In genomic region chr6:20402181-20403079, GRCh38 we compare ENCODE assay signal across 8 cellular contexts. TPM values are rescaled to one million over a fixed set of nuclear protein-coding genes. Genes with fewer than 3 reads are reported as not detected.
DNase-seq lines count a peak whose midpoint lies in the region; ATAC-seq, FAIRE-seq and TF ChIP-seq lines count a peak whose summit lies in the region.

No MANE protein-coding gene starts in this region.

- H3K4me3 Mint-ChIP-seq in activated naive CD4-positive, alpha-beta T cell treated with anti-CD3 and anti-CD28 coated beads for 36 hours = peak overlapping the region; percentile 95

- no peak for ATAC-seq in Right ventricle myocardium inferior
- peak in 3 of 4 donors; percentile 2 to 9 (median 5) for ATAC-seq in pancreas
- ATAC-seq in HG03139 (IDR thresholded peaks at IDR 0.05; ENCODE audit: unreplicated experiment) = no peak

- H3K27me3 ChIP-seq in pancreas = no peaks in the 10 kb centered on the region

- no peak for FAIRE-seq in pancreas (lab: Jason Lieb, UNC)

- TF ChIP-seq CTCF in pancreas (IDR thresholded peaks at IDR 0.05) = no peak

- 0 to 1% methylated on average over 57 to 83 of the region's 83 CpGs for WGBS in pancreas, 2 donors

- peaks cover 24% of the 10 kb centered on the region for H3K36me3 Mint-ChIP-seq in activated naive CD4-positive, alpha-beta T cell treated with anti-CD3 and anti-CD28 coated beads for 36 hours (ENCODE audit: low read depth)

- no peaks in the 10 kb centered on the region for H3K9me3 Mint-ChIP-seq in activated naive CD4-positive, alpha-beta T cell treated with anti-CD3 and anti-CD28 coated beads for 36 hours

- H3K27ac ChIP-seq in pancreas = peak overlapping the region in 2 of 4 donors; percentile 80 to 89

- H3K4me1 ChIP-seq in pancreas = peaks cover 0 to 4% (median 0%) of the 10 kb centered on the region in 3 donors

- H3K27me3 Mint-ChIP-seq in activated naive CD4-positive, alpha-beta T cell treated with anti-CD3 and anti-CD28 coated beads for 36 hours (ENCODE audit: low read depth) = no peaks in the 10 kb centered on the region

- H3K27ac Mint-ChIP-seq in activated naive CD4-positive, alpha-beta T cell treated with anti-CD3 and anti-CD28 coated beads for 36 hours = peak overlapping the region; percentile 99

- intact Hi-C loops in activated naive CD4-positive, alpha-beta T cell treated with anti-CD3 and anti-CD28 coated beads for 36 hours (cut with micrococcal nuclease) = loop anchor here (1.0 to 10.0 kb wide), 5 partner anchors 132 to 1998 kb away; partner anchors contain the start of genes CDKAL1 and SOX4
- intact Hi-C loops in Right ventricle myocardium inferior (cut with DNase I) (loop anchor here (5.0 kb wide), 2 partner anchors 130 to 190 kb away; partner anchors contain the start of genes CDKAL1 and MBOAT1), pancreas (cut with DNase I) (no loop called here)

- no peaks in the 10 kb centered on the region for H3K9me3 ChIP-seq in pancreas

- peak overlapping the region; percentile 38 to 87 (median 55) for H3K4me3 ChIP-seq in pancreas

- H3K36me3 ChIP-seq in pancreas = no peaks in the 10 kb centered on the region

- H3K4me1 Mint-ChIP-seq in activated naive CD4-positive, alpha-beta T cell treated with anti-CD3 and anti-CD28 coated beads for 36 hours (ENCODE audit: low read depth) = peaks cover 27% of the 10 kb centered on the region

- CTCF ChIA-PET in activated naive CD4-positive, alpha-beta T cell treated with anti-CD3 and anti-CD28 coated beads for 36 hours (lab: Charles Lee) = interaction anchor here (1.5 kb wide), 1 partner anchor 83 kb away, joined by 3 read pairs; no protein-coding TSS in a partner anchor

- DNase-seq in COLO668 (lab: John Stamatoyannopoulos, UW; ENCODE audit: unreplicated experiment) (peak; percentile 53), HS-27A (ENCODE audit: low read depth) (peak; percentile 39), RPMI8226 (peak; percentile 78), Right ventricle myocardium inferior (ENCODE audit: missing footprints) (peak; percentile 66), pancreas (peak; percentile 10 to 72 (median 46)), iPS-NIHi7 (ENCODE audit: extremely low spot score) (no peak)
- peak; percentile 44 for DNase-seq in activated naive CD4-positive, alpha-beta T cell treated with anti-CD3 and anti-CD28 coated beads for 36 hours

RNA-seq across cellular contexts. Expression of gene E2F3, which starts 0.8 kb away (rescaled TPM):
- total RNA-seq in activated naive CD4-positive, alpha-beta T cell treated with anti-CD3 and anti-CD28 coated beads for 36 hours = 10 to 100 TPM; 12.7 to 13.1 TPM
- total RNA-seq in Right ventricle myocardium inferior (6.4 TPM), pancreas (1 to 10 TPM in 4 of 6 donors, under 1 TPM in 2; 0.51 to 4.4 (median 1.2) TPM)
- 1 to 10 TPM; 1.1 to 1.2 TPM for polyA plus RNA-seq in pancreas

Comparison
In these comparisons a context has a peak if more than half of its experiments do, and no peak if none do; other contexts are left out.
1. ATAC-seq: peak in pancreas (3 of 4); none in Right ventricle myocardium inferior (single experiment) and HG03139 (single experiment).
2. intact Hi-C loops: an anchor here in activated naive CD4-positive, alpha-beta T cell treated with anti-CD3 and anti-CD28 coated beads for 36 hours (1.0 to 10.0 kb wide) and Right ventricle myocardium inferior (5.0 kb wide); none called in pancreas.